In genomic region chr6:280775-281468, GRCh38 we compare ENCODE assay signal across 16 cellular contexts. TPM values are rescaled to one million over a fixed set of nuclear protein-coding genes. Genes with fewer than 3 reads are reported as not detected.
DNase-seq lines count a peak whose midpoint lies in the region; ATAC-seq and TF ChIP-seq lines count a peak whose summit lies in the region.
"Had no signal": no experiment of that assay in that cellular context is flagged by ENCODE, and none has a peak within 500 bp of the region (broad histone marks: within the 10 kb centered on the region; RNA-seq: fewer than 3 reads in every experiment).

No MANE protein-coding gene starts in this region.

- WGBS in lung, 2 donors: 92 to 94% methylated on average over 10 of the region's 10 CpGs

- peaks cover 0 to 7% of the 10 kb centered on the region in 2 donors for H3K9me3 ChIP-seq in lung (ENCODE audit: control insufficient read depth in 2 of 2, insufficient read depth in 1 of 2, low read length in 1 of 2)

- H3K4me3 ChIP-seq in coronary artery (no peak overlapping the region), lung (no peak overlapping the region)
- H3K4me3 ChIP-seq: BLaER1 treated with 17β-estradiol and CSF1 and Interleukin-3, amounts not matched to agents 10 nM and 100 nM; GM23338 had no signal

- H3K36me3 ChIP-seq in lung (ENCODE audit: control insufficient read depth in 2 of 2, insufficient read depth in 2 of 2, low read length in 2 of 2): no peaks in the 10 kb centered on the region
- H3K36me3 ChIP-seq: BLaER1 treated with 17β-estradiol and CSF1 and Interleukin-3, amounts not matched to agents 10 nM and 100 nM had no signal

- TF ChIP-seq CTCF in coronary artery (IDR thresholded peaks at IDR 0.05): no peak
- TF ChIP-seq CTCF in lung (IDR thresholded peaks at IDR 0.05; ENCODE audit: control extremely low read depth, extremely low read depth): no peak

- DNase-seq in activated CD4-positive, CD25-positive, alpha-beta regulatory T cell treated with anti-CD3 and anti-CD28 coated beads, Interleukin-2, amount 50 U/mL, for 72 hours: peak; percentile 23
- peak; percentile 63 for DNase-seq in coronary artery (ENCODE audit: low spot score)
- peak; percentile 29 for DNase-seq in lung (ENCODE audit: low spot score)
- peak; percentile 68 for DNase-seq in posterior vena cava (ENCODE audit: low spot score)
- no peak for DNase-seq in stimulated activated CD4-positive, alpha-beta T cell treated with anti-CD3 and anti-CD28 coated beads, Interleukin-2, amount 100 ng/mL, for 48 hours
- DNase-seq in hippocampal formation (lab: John Stamatoyannopoulos, UW): no peak
- DNase-seq: 8988T; Calu3; CD8-positive, alpha-beta T cell; DMS79 treated with DMSO at 0.1 percent for 48 hours; GF-D8; HCEC 1CT had no signal

- H3K27me3 ChIP-seq in lung (ENCODE audit: control insufficient read depth, insufficient read depth): no peaks in the 10 kb centered on the region
- H3K27me3 ChIP-seq: BLaER1 treated with 17β-estradiol and CSF1 and Interleukin-3, amounts not matched to agents 10 nM and 100 nM had no signal

- ATAC-seq in activated CD4-positive, CD25-positive, alpha-beta regulatory T cell treated with anti-CD3 and anti-CD28 coated beads, Interleukin-2, amount 50 U/mL, for 24 hours: no peak
- ATAC-seq in lung (ENCODE audit: insufficient read depth, low FRiP score) (no peak), GM18519 (IDR thresholded peaks at IDR 0.05; ENCODE audit: low FRiP score, unreplicated experiment) (no peak)
- ATAC-seq: CD8-positive, alpha-beta T cell; GM23338 had no signal

- H3K27ac ChIP-seq in coronary artery (no peak overlapping the region), lung (ENCODE audit: low read depth in 1 of 2, low read length in 1 of 2) (no peak overlapping the region)
- H3K27ac ChIP-seq: BLaER1 treated with 17β-estradiol and CSF1 and Interleukin-3, amounts not matched to agents 10 nM and 100 nM had no signal

- intact Hi-C loops in posterior vena cava (cut with DNase I): no loop called here

- H3K4me1 ChIP-seq in lung (ENCODE audit: control insufficient read depth in 2 of 2, insufficient read depth in 2 of 2, low read length in 2 of 2): no peaks in the 10 kb centered on the region

RNA-seq across cellular contexts. Expression of gene DUSP22, which starts 11.4 kb away (rescaled TPM):
- total RNA-seq in lung (10 to 100 TPM; 38.9 to 51.1 TPM), posterior vena cava (10 to 100 TPM; 45.7 to 51.8 TPM)
- 10 to 100 TPM; 39.1 to 48.5 TPM for polyA plus RNA-seq in lung

Comparison
In these comparisons a context has a peak if more than half of its experiments do, and no peak if none do; other contexts are left out.
1. DNase-seq: peak in activated CD4-positive, CD25-positive, alpha-beta regulatory T cell treated with anti-CD3 and anti-CD28 coated beads, Interleukin-2, amount 50 U/mL, for 72 hours (single experiment), coronary artery (single experiment), lung (single experiment) and posterior vena cava (single experiment); none in stimulated activated CD4-positive, alpha-beta T cell treated with anti-CD3 and anti-CD28 coated beads, Interleukin-2, amount 100 ng/mL, for 48 hours (0 of 2) and hippocampal formation (0 of 2).